ENCODE assay signal across 14 cellular contexts in the genomic region with DNA sequence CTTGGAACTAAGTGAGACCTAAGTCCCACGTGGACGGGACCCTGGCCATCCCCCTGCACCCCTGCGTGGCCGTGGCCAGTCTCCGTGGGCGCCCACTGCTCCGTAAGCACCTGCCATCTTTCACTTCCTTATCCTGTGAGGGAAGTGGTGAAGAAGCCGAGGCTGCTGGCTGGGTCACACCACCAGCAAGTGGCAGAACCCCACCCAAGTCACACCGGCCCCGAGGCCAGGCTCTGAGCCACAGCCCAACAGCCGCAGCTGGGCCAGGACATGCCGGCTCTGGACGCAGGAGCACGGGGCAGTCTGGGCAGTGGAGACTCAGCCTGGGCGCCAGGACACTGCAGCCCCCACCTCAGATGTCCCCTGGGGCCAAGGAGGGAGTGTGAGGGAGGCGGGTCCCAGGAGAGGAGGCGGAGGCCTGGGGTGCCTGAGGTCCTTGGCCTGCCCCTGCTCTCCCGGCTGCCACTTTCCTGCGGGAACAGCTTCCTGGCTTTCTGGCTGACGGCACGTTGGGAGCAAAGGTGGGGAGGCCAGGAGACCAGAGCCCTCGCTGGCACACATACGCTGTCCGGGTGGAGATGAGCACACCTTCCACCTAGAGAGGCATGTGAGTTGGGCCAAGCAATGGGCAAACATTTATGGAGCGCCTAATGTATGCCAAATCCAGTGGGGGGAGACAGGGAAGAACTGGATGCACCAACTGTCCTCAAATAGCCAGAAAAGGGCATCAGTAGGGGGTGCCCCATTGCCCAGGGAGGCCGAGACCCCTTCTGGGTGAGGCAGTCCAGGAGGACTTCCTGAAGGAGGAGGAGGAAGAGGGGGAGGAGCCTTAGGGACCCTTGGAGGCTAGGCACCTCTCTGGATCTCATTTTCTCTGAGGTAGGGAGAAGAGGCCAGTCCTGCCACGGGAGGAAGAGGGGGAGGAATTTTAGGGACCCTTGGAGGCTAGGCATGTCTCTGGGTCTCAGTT. TPM values are rescaled to one million over a fixed set of nuclear protein-coding genes. Genes with fewer than 3 reads are reported as not detected.
DNase-seq lines count a peak whose midpoint lies in the region; ATAC-seq and TF ChIP-seq lines count a peak whose summit lies in the region.
"Had no signal": no experiment of that assay in that cellular context is flagged by ENCODE, and none has a peak within 500 bp of the region (broad histone marks: within the 10 kb centered on the region; RNA-seq: fewer than 3 reads in every experiment).

No MANE protein-coding gene starts in this region.

- H3K4me3 ChIP-seq in DND-41 (ENCODE audit: low read depth in 1 of 2, low read length in 2 of 2) = no peak overlapping the region
- no peak overlapping the region for H3K4me3 ChIP-seq in NB4 (ENCODE audit: low read depth, low read length)
- H3K4me3 ChIP-seq in foreskin fibroblast (ENCODE audit: low read depth in 1 of 2, low read length in 2 of 2) = no peak overlapping the region
- H3K4me3 ChIP-seq in testis = no peak overlapping the region
- H3K4me3 ChIP-seq: HAP-1, thyroid gland had no signal

- ATAC-seq in DND-41 (ENCODE audit: insufficient read depth, low read depth) (no peak), natural killer cell (peak; percentile 71 to 79 (median 79))

- intact Hi-C loops in dendritic cell treated with granulocyte-macrophage colony-stimulating factor and Interleukin-4, amounts not matched to agents 40 ng/mL and 50 ng/mL, for 4 days (cut with micrococcal nuclease) = loop anchor here (5.0 kb wide), 1 partner anchor 87 kb away; no protein-coding TSS in a partner anchor
- intact Hi-C loops in natural killer cell (cut with micrococcal nuclease) = loop anchor here (5.0 to 10.0 kb wide), 2 partner anchors 54 to 82 kb away; no protein-coding TSS in a partner anchor
- intact Hi-C loops in testis (cut with DNase I; ENCODE audit: low total_unique reads) = no loop called here

- no peak overlapping the region for H2AFZ ChIP-seq in DND-41 (ENCODE audit: low read depth, low read length)

- TF ChIP-seq CTCF in DND-41 (IDR thresholded peaks at IDR 0.05; ENCODE audit: borderline replicate concordance, extremely low read depth, low read length, poor library complexity, severe bottlenecking) = no peak
- TF ChIP-seq CTCF in NB4 (IDR thresholded peaks at IDR 0.05; ENCODE audit: low read depth, low read length) = no peak
- no peak for TF ChIP-seq CTCF in natural killer cell (IDR thresholded peaks at IDR 0.05)
- no peak for TF ChIP-seq CTCF in foreskin fibroblast (IDR thresholded peaks at IDR 0.05; ENCODE audit: low read depth, low read length)
- TF ChIP-seq CTCF in chondrocyte (IDR thresholded peaks at IDR 0.05) = no peak
- TF ChIP-seq CTCF in testis (IDR thresholded peaks at IDR 0.05) = no peak

- peaks cover 4% of the 10 kb centered on the region for H3K79me2 ChIP-seq in DND-41 (ENCODE audit: insufficient read depth, low read length)

- H3K4me2 ChIP-seq in DND-41 (ENCODE audit: insufficient read depth, low read length) = no peak overlapping the region
- H3K4me2 ChIP-seq: KMS-11 had no signal

- H3K27ac ChIP-seq in DND-41 (ENCODE audit: low read length) = peak overlapping the region; percentile 73
- no peak overlapping the region for H3K27ac ChIP-seq in testis
- H3K27ac ChIP-seq: KMS-11, thyroid gland had no signal

- H3K9ac ChIP-seq in DND-41 (ENCODE audit: low read depth, low read length) = peak overlapping the region; percentile 26; the same call in 1 of the 2 replicates
- H3K9ac ChIP-seq: KMS-11 had no signal

- peaks cover 49% of the 10 kb centered on the region for H3K27me3 Mint-ChIP-seq in dendritic cell treated with granulocyte-macrophage colony-stimulating factor and Interleukin-4, amounts not matched to agents 40 ng/mL and 50 ng/mL, for 4 days
- H3K27me3 Mint-ChIP-seq in natural killer cell (ENCODE audit: low read depth in 2 of 2) (no peaks in the 10 kb centered on the region), chondrocyte (ENCODE audit: low read depth) (no peaks in the 10 kb centered on the region)

- WGBS in testis, 2 donors = 82 to 87% methylated on average over 13 to 27 of the region's 27 CpGs

- peaks cover 76% of the 10 kb centered on the region for H3K4me1 Mint-ChIP-seq in dendritic cell treated with granulocyte-macrophage colony-stimulating factor and Interleukin-4, amounts not matched to agents 40 ng/mL and 50 ng/mL, for 4 days (ENCODE audit: low read depth)
- H3K4me1 Mint-ChIP-seq in natural killer cell (peaks cover 48 to 61% of the 10 kb centered on the region in 2 donors), chondrocyte (ENCODE audit: low read depth) (peaks cover 13% of the 10 kb centered on the region)

- H3K4me1 ChIP-seq in DND-41 (ENCODE audit: insufficient read depth, low read length) (peaks cover 60% of the 10 kb centered on the region), testis (peaks cover 4% of the 10 kb centered on the region)
- H3K4me1 ChIP-seq: HAP-1 had no signal

- H4K20me1 ChIP-seq in DND-41 (ENCODE audit: insufficient read depth, low read length) = no peaks in the 10 kb centered on the region

- no peak for DNase-seq in DND-41
- DNase-seq in NB4 (ENCODE audit: low read depth) = peak; percentile 76
- DNase-seq in natural killer cell = peak; percentile 54
- no peak for DNase-seq in foreskin fibroblast
- DNase-seq in dermis blood vessel endothelial cell = no peak
- no peak for DNase-seq in chondrocyte (ENCODE audit: low spot score)
- no peak for DNase-seq in testis
- DNase-seq: activated naive CD4-positive, alpha-beta T cell treated with anti-CD3 and anti-CD28 coated beads, Interleukin-2, amount 50 U/mL, for 16 hours; cerebellar nuclear complex; NCI-H446 treated with DMSO at 0.1 percent for 48 hours had no signal

- no peaks in the 10 kb centered on the region for H3K9me3 ChIP-seq in DND-41 (ENCODE audit: insufficient read depth, low read length, severe bottlenecking)
- no peaks in the 10 kb centered on the region for H3K9me3 ChIP-seq in testis
- H3K9me3 ChIP-seq: HAP-1, thyroid gland had no signal

- TF ChIP-seq POLR2A in NB4 (IDR thresholded peaks at IDR 0.05; ENCODE audit: extremely low read depth, insufficient read length) (peak; percentile 5), testis (IDR thresholded peaks at IDR 0.05) (no peak)

- peak overlapping the region; percentile 45 for H3K4me3 Mint-ChIP-seq in dendritic cell treated with granulocyte-macrophage colony-stimulating factor and Interleukin-4, amounts not matched to agents 40 ng/mL and 50 ng/mL, for 4 days
- H3K4me3 Mint-ChIP-seq in natural killer cell (peak overlapping the region; percentile 84), chondrocyte (ENCODE audit: unreplicated experiment) (no peak overlapping the region)

- H3K9me3 Mint-ChIP-seq in dendritic cell treated with granulocyte-macrophage colony-stimulating factor and Interleukin-4, amounts not matched to agents 40 ng/mL and 50 ng/mL, for 4 days = no peaks in the 10 kb centered on the region
- H3K9me3 Mint-ChIP-seq in natural killer cell = no peaks in the 10 kb centered on the region
- H3K9me3 Mint-ChIP-seq in chondrocyte (ENCODE audit: low read depth) = no peaks in the 10 kb centered on the region

- H3K27me3 ChIP-seq in DND-41 (ENCODE audit: insufficient read depth, low read length, poor library complexity) = no peaks in the 10 kb centered on the region
- no peaks in the 10 kb centered on the region for H3K27me3 ChIP-seq in testis
- H3K27me3 ChIP-seq: thyroid gland had no signal

- H3K27ac Mint-ChIP-seq in dendritic cell treated with granulocyte-macrophage colony-stimulating factor and Interleukin-4, amounts not matched to agents 40 ng/mL and 50 ng/mL, for 4 days = peak overlapping the region; percentile 71
- H3K27ac Mint-ChIP-seq in natural killer cell = peak overlapping the region; percentile 87 to 89
- H3K27ac Mint-ChIP-seq in chondrocyte (ENCODE audit: unreplicated experiment) = no peak overlapping the region

- H3K36me3 Mint-ChIP-seq in dendritic cell treated with granulocyte-macrophage colony-stimulating factor and Interleukin-4, amounts not matched to agents 40 ng/mL and 50 ng/mL, for 4 days (ENCODE audit: low read depth) = no peaks in the 10 kb centered on the region
- H3K36me3 Mint-ChIP-seq in natural killer cell = no peaks in the 10 kb centered on the region
- H3K36me3 Mint-ChIP-seq in chondrocyte (ENCODE audit: low read depth) = no peaks in the 10 kb centered on the region

- H3K36me3 ChIP-seq in DND-41 (ENCODE audit: insufficient read depth, low read length) (no peaks in the 10 kb centered on the region), testis (ENCODE audit: low read depth, missing control alignments) (no peaks in the 10 kb centered on the region)
- H3K36me3 ChIP-seq: HAP-1, thyroid gland had no signal

RNA-seq across cellular contexts. Expression of a gene that starts 43.9 kb away (rescaled TPM):
- under 1 TPM; 0.28 to 0.47 (median 0.29) TPM for total RNA-seq in natural killer cell
- total RNA-seq in dermis blood vessel endothelial cell = 571 and 768 TPM in 2 replicates
- total RNA-seq in chondrocyte = 5.4 to 7.8 TPM (median 7.0 TPM) in 3 replicates
- 100 to 1,000 TPM; 101 to 106 TPM for total RNA-seq in testis
- 68.5 TPM for polyA plus RNA-seq in testis (ENCODE audit: insufficient read depth, low read depth, low replicate concordance)

Comparison
In these comparisons a context has a peak if more than half of its experiments do, and no peak if none do; other contexts are left out.
1. DNase-seq: peak in NB4 (single experiment) and natural killer cell (single experiment); none in DND-41 (single experiment), foreskin fibroblast (0 of 2), dermis blood vessel endothelial cell (single experiment), chondrocyte (single experiment) and testis (single experiment).
2. RNA of a gene that starts 43.9 kb away (total RNA-seq): 571 to 768 TPM in dermis blood vessel endothelial cell and 101 to 106 TPM in testis; 5.4 to 7.8 TPM in chondrocyte and 0.28 to 0.47 TPM in natural killer cell; every median in the first group is over 10 times any median in the second.